ENCODE assay signal across 17 cellular contexts in genomic region chr7:141584935-141585334, GRCh38. TPM values are rescaled to one million over a fixed set of nuclear protein-coding genes. Genes with fewer than 3 reads are reported as not detected.
DNase-seq lines count a peak whose midpoint lies in the region; ATAC-seq, FAIRE-seq and TF ChIP-seq lines count a peak whose summit lies in the region.
"Had no signal": no experiment of that assay in that cellular context is flagged by ENCODE, and none has a peak within 500 bp of the region (broad histone marks: within the 10 kb centered on the region; RNA-seq: fewer than 3 reads in every experiment).

No MANE protein-coding gene starts in this region.

- H3K9me3 Mint-ChIP-seq in immature natural killer cell, result peaks cover 0 to 2% (median 0%) of the 10 kb centered on the region in 6 donors
- H3K9me3 Mint-ChIP-seq in progenitor cell of endocrine pancreas (ENCODE audit: low read depth), result peaks cover 15% of the 10 kb centered on the region

- H3K9ac ChIP-seq in GM23248, result peak overlapping the region; percentile 45; the same call in 1 of the 2 replicates
- peak overlapping the region; percentile 83 for H3K9ac ChIP-seq in HUES6 (ENCODE audit: low read length)
- no peak overlapping the region for H3K9ac ChIP-seq in GM12878 (ENCODE audit: control insufficient read depth, insufficient read depth, low read length)

- H3K79me2 ChIP-seq in GM23248 (ENCODE audit: insufficient read depth), result 0 out of 2 replicates have a peak, but pooled peaks cover 7% of the 10 kb centered on the region
- no peaks in the 10 kb centered on the region for H3K79me2 ChIP-seq in GM12878 (ENCODE audit: control insufficient read depth, insufficient read depth, low read length)

- DNase-seq in GM23248 (no peak), GM12878 (ENCODE audit: low read depth, low spot score) (no peak), immature natural killer cell (no peak), progenitor cell of endocrine pancreas (ENCODE audit: low spot score, unreplicated experiment) (no peak), GF-D8 (lab: John Stamatoyannopoulos, UW) (no peak)
- no peak for DNase-seq in activated CD4-positive, CD25-positive, alpha-beta regulatory T cell treated with anti-CD3 and anti-CD28 coated beads, Interleukin-2, amount 50 U/mL, for 72 hours
- DNase-seq: caudate nucleus; effector CD8-positive, alpha-beta T cell; NCI-H1105 treated with DMSO at 0.1 percent for 48 hours; NCI-H748 treated with DMSO at 0.1 percent for 48 hours; pancreas; stimulated activated CD4-positive, alpha-beta T cell treated with anti-CD3 and anti-CD28 coated beads, Interleukin-4, amount 100 ng/mL, for 4 hours; testis had no signal

- CTCF ChIA-PET in GM12878 (lab: Yijun Ruan, JAX), result interaction anchor here (0.9 to 2.3 kb wide), 2 partner anchors 9 to 26 kb away, joined by 3 to 6 read pairs; no protein-coding TSS in a partner anchor

- TF ChIP-seq RAD21 in GM12878 (IDR thresholded peaks at IDR 0.05; ENCODE audit: insufficient read depth, low read depth, low read length), result no peak

- TF ChIP-seq EP300 in GM12878 (IDR thresholded peaks at IDR 0.05; ENCODE audit: borderline replicate concordance in 1 of 2, control insufficient read depth in 1 of 2, low read depth in 2 of 2, low read length in 2 of 2), result no peak

- peak overlapping the region in 1 of 5 donors; percentile 4 for H3K4me3 Mint-ChIP-seq in immature natural killer cell
- H3K4me3 Mint-ChIP-seq in progenitor cell of endocrine pancreas (ENCODE audit: low read depth), result no peak overlapping the region
- H3K4me3 Mint-ChIP-seq: B cell had no signal

- peak overlapping the region; percentile 78 for H3K27ac ChIP-seq in GM23248
- peak overlapping the region; percentile 95 for H3K27ac ChIP-seq in HUES6 (ENCODE audit: low read depth, low read length)
- peak overlapping the region; percentile 53 for H3K27ac ChIP-seq in GM12878 (ENCODE audit: control insufficient read depth, insufficient read depth)
- H3K27ac ChIP-seq: pancreas, skin epidermis, testis had no signal

- H3K4me2 ChIP-seq in GM23248 (ENCODE audit: unreplicated experiment) (peak overlapping the region; percentile 82), GM12878 (ENCODE audit: control insufficient read depth, insufficient read depth) (no peak overlapping the region)

- H4K20me1 ChIP-seq in GM23248 (ENCODE audit: insufficient read depth) (no peaks in the 10 kb centered on the region), GM12878 (ENCODE audit: control insufficient read depth, insufficient read depth) (no peaks in the 10 kb centered on the region)

- H2AFZ ChIP-seq in GM23248 (no peak overlapping the region), GM12878 (ENCODE audit: control insufficient read depth, low read depth, low read length) (no peak overlapping the region)

- peaks cover 9 to 25% (median 18%) of the 10 kb centered on the region in 3 donors for H3K36me3 Mint-ChIP-seq in immature natural killer cell
- H3K36me3 Mint-ChIP-seq in progenitor cell of endocrine pancreas (ENCODE audit: insufficient read depth), result peaks cover 25% of the 10 kb centered on the region

- H3K4me1 Mint-ChIP-seq in immature natural killer cell (peaks cover 52 to 76% of the 10 kb centered on the region in 2 donors), progenitor cell of endocrine pancreas (ENCODE audit: low read depth) (peaks cover 21% of the 10 kb centered on the region)
- H3K4me1 Mint-ChIP-seq: B cell had no signal

- H3K27me3 ChIP-seq in GM23248 (replicated peaks; ENCODE audit: insufficient read depth) (no peaks in the 10 kb centered on the region), HUES6 (ENCODE audit: control insufficient read depth, insufficient read depth, low read length) (no peaks in the 10 kb centered on the region), GM12878 (replicated peaks in 1 of 2; ENCODE audit: control insufficient read depth in 2 of 2, insufficient read depth in 2 of 2, low read length in 1 of 2) (no peaks in the 10 kb centered on the region)
- H3K27me3 ChIP-seq: pancreas, testis had no signal

- in situ Hi-C loops in GM23248 (cut with MboI), result no loop called here
- in situ Hi-C loops in GM12878 (cut with MboI), result no loop called here

- SMC1A ChIA-PET in GM12878 (lab: Charles Lee; ENCODE audit: uncharacterized antibody, unreplicated experiment), result interaction anchor here (1.4 to 1.5 kb wide), 2 partner anchors 8 to 10 kb away, joined by 5 to 6 read pairs; no protein-coding TSS in a partner anchor

- no peaks in the 10 kb centered on the region for H3K9me2 ChIP-seq in GM23248 (ENCODE audit: insufficient read depth)

- FAIRE-seq in GM12878 (lab: Jason Lieb, UNC), result no peak
- FAIRE-seq: pancreas had no signal

- H3K4me1 ChIP-seq in GM23248 (ENCODE audit: insufficient read depth), result peaks cover 22% of the 10 kb centered on the region
- peaks cover 37% of the 10 kb centered on the region for H3K4me1 ChIP-seq in HUES6 (ENCODE audit: control insufficient read depth, insufficient read depth, low read length)
- H3K4me1 ChIP-seq in GM12878 (ENCODE audit: control insufficient read depth, insufficient read depth, low read length), result no peaks in the 10 kb centered on the region
- H3K4me1 ChIP-seq: pancreas, testis had no signal

- no peak for TF ChIP-seq CTCF in GM12878 (IDR thresholded peaks at IDR 0.05 in 2 of 3, conservative IDR thresholded peaks at IDR 0.05 in 1 of 3; ENCODE audit: control insufficient read depth in 2 of 3, extremely low read depth in 1 of 3, insufficient read depth in 1 of 3, low read depth in 3 of 3, low read length in 3 of 3)
- TF ChIP-seq CTCF in progenitor cell of endocrine pancreas (IDR thresholded peaks at IDR 0.05; ENCODE audit: unreplicated experiment), result no peak

- no peaks in the 10 kb centered on the region for H3K9me3 ChIP-seq in GM23248 (ENCODE audit: low read depth)
- H3K9me3 ChIP-seq in HUES6 (ENCODE audit: control insufficient read depth, insufficient read depth, low read depth, low read length), result peaks cover 22% of the 10 kb centered on the region
- H3K9me3 ChIP-seq in GM12878 (replicated peaks; ENCODE audit: control insufficient read depth, insufficient read depth, low read length), result peaks cover 12% of the 10 kb centered on the region; the same call in 2 of the 3 replicates
- H3K9me3 ChIP-seq: pancreas, testis had no signal

- POLR2A ChIA-PET in GM12878 (lab: Charles Lee), result no interaction called here

- H3K27ac Mint-ChIP-seq in immature natural killer cell (peak overlapping the region in 4 of 6 donors; percentile 38 to 94 (median 90)), progenitor cell of endocrine pancreas (no peak overlapping the region)
- H3K27ac Mint-ChIP-seq: B cell had no signal

- intact Hi-C loops in GM12878 (cut with micrococcal nuclease; ENCODE audit: unreplicated experiment), result loop anchor here (5.0 kb wide), 1 partner anchor 33 kb away; the partner anchor contains the start of gene AGK

- RAD21 ChIA-PET in GM12878 (lab: Charles Lee; ENCODE audit: unreplicated experiment), result interaction anchor here (1.4 kb wide), 1 partner anchor 15 kb away, joined by 3 read pairs; no protein-coding TSS in a partner anchor

- WGBS in GM23248 (ENCODE audit: low coverage in 1 of 2, low lambda C conversion rate in 2 of 2, missing lambda C conversion rate in 2 of 2), 2 experiments, result 95 to 96% methylated on average over 3 of the region's 3 CpGs
- WGBS in GM12878 (ENCODE audit: insufficient coverage, insufficient replicate concordance, low lambda C conversion rate, missing lambda C conversion rate), result 100% methylated on average over 3 of the region's 3 CpGs

- H3K36me3 ChIP-seq in GM23248 (ENCODE audit: low read depth) (no peaks in the 10 kb centered on the region), HUES6 (ENCODE audit: control insufficient read depth, insufficient read depth, low read length) (peaks cover 10% of the 10 kb centered on the region; the same call in 1 of the 2 replicates), GM12878 (ENCODE audit: control insufficient read depth in 2 of 2, insufficient read depth in 2 of 2, low read length in 1 of 2) (peaks cover 0 to 3% of the 10 kb centered on the region in 2 experiments; a peak in 2 of 4 replicates)
- H3K36me3 ChIP-seq: pancreas had no signal

- TF ChIP-seq POLR2A in GM12878 (IDR thresholded peaks at IDR 0.05; ENCODE audit: low read depth, low read length), result no peak

- peaks cover 0 to 5% (median 0%) of the 10 kb centered on the region in 3 donors for H3K27me3 Mint-ChIP-seq in immature natural killer cell (ENCODE audit: low read depth in 3 of 3)
- no peaks in the 10 kb centered on the region for H3K27me3 Mint-ChIP-seq in progenitor cell of endocrine pancreas
- H3K27me3 Mint-ChIP-seq: B cell had no signal

- ATAC-seq in GM12878, result no peak
- ATAC-seq: left lobe of liver, pancreas had no signal

- BruUV-seq in GM12878 (replicated peaks; lab: Mats Ljungman, UMichigan), result no TSS peak

- H3F3A ChIP-seq in GM23248 (ENCODE audit: insufficient read depth), result peaks cover 44% of the 10 kb centered on the region

- H3K4me3 ChIP-seq in GM23248 (no peak overlapping the region), HUES6 (ENCODE audit: low read depth, low read length) (peak overlapping the region; percentile 31), GM12878 (no peak overlapping the region)
- H3K4me3 ChIP-seq: pancreas, skin epidermis, testis had no signal

TF ChIP-seq in GM12878, 131 proteins besides CTCF, POLR2A, EP300 and RAD21 (continues in another document):
- TF ChIP-seq BCL11A (IDR thresholded peaks at IDR 0.05; ENCODE audit: low read depth, low read length), result no peak

RNA-seq across cellular contexts. Expression of gene AGK, which starts 33.7 kb away (rescaled TPM):
- total RNA-seq in GM23248 (2014; rRNA removed; shearing (Covaris generic)), result 24.1 and 35.5 TPM in 2 replicates
- polyA plus RNA-seq in GM23248 (2016; fragmentation: Nextera tagmentation; extraction: Ambion mirVana), result 18.3 and 20.4 TPM in 2 replicates
- 116 and 125 TPM in 2 replicates for total RNA-seq in GM12878 (2013; cell fraction: nucleolus; rRNA removed)
- total RNA-seq in GM12878 (2014; rRNA removed), result 48.4 and 55.0 TPM in 2 replicates
- total RNA-seq in GM12878 (2014; rRNA removed; fragmentation: Illumina TruSeq; extraction: Trizol), result 47.1 and 50.9 TPM in 2 replicates
- 40.4 and 42.1 TPM in 2 replicates for total RNA-seq in GM12878 (2021)
- polyA plus RNA-seq in GM12878 (2011; ENCODE audit: low read depth), result 23.0 TPM
- 85.6 and 115 TPM in 2 replicates for polyA plus RNA-seq in GM12878 (2011; rRNA removed)
- 61.6 and 70.8 TPM in 2 replicates for polyA plus RNA-seq in GM12878 (2011; cell fraction: cytosol; rRNA removed)
- polyA plus RNA-seq in GM12878 (2011; cell fraction: nucleus; rRNA removed), result 76.2 and 97.7 TPM in 2 replicates
- 22.4 and 29.4 TPM in 2 replicates for polyA plus RNA-seq in GM12878 (2012)
- polyA plus RNA-seq in GM12878 (2014; fragmentation: Illumina TruSeq; extraction: Trizol), result 64.8 and 71.6 TPM in 2 replicates
- polyA plus RNA-seq in GM12878 (2014; fragmentation: Nextera tagmentation; extraction: Ambion mirVana), result 10 to 100 TPM; 32.5 to 34.1 TPM
- polyA plus RNA-seq in GM12878 (2014; rRNA removed), result 45.9 and 51.5 TPM in 2 replicates
- 10 to 100 TPM; 43.8 to 49.6 TPM for polyA plus RNA-seq in GM12878 (2016; fragmentation: Nextera tagmentation; extraction: Ambion mirVana)
- polyA minus RNA-seq in GM12878 (2011; rRNA and poly(A)+ RNA removed), result 68.4 and 72.8 TPM in 2 replicates
- polyA minus RNA-seq in GM12878 (2011; cell fraction: cytosol; rRNA and poly(A)+ RNA removed), result 13.0 and 17.3 TPM in 2 replicates
- 90.6 and 95.3 TPM in 2 replicates for polyA minus RNA-seq in GM12878 (2011; cell fraction: nucleus; rRNA and poly(A)+ RNA removed)
- 100 to 1,000 TPM; 104 to 125 (median 108) TPM for polyA plus RNA-seq in immature natural killer cell
- total RNA-seq in progenitor cell of endocrine pancreas, result 25.6 and 30.0 TPM in 2 replicates
